11 cellular contexts compared by ENCODE assay signal in genomic region chr6:46014054-46014453, GRCh38. TPM values are rescaled to one million over a fixed set of nuclear protein-coding genes. Genes with fewer than 3 reads are reported as not detected.
A peak's percentile ranks its signal among the peaks of the same experiment; 100 is the strongest.
DNase-seq lines count a peak whose midpoint lies in the region; ATAC-seq and TF ChIP-seq lines count a peak whose summit lies in the region.
"Had no signal": no experiment of that assay in that cellular context is flagged by ENCODE, and none has a peak within 500 bp of the region (broad histone marks: within the 10 kb centered on the region; RNA-seq: fewer than 3 reads in every experiment).

No MANE protein-coding gene starts in this region.

- no peak for TF ChIP-seq POLR2A in tibial nerve (IDR thresholded peaks at IDR 0.05)

- no peak for DNase-seq in activated naive CD4-positive, alpha-beta T cell treated with anti-CD3 and anti-CD28 coated beads, Interleukin-2, amount 10 ng/mL, durations not matched to agents 7 days and 5 days
- no peak for DNase-seq in activated naive CD4-positive, alpha-beta T cell treated with anti-CD3 and anti-CD28 coated beads, Interleukin-2, amount 50 U/mL, for 16 hours
- DNase-seq in tibial nerve (ENCODE audit: low spot score in 2 of 2): no peak
- no peak for DNase-seq in NCI-H510A (lab: John Stamatoyannopoulos, UW)
- no peak for DNase-seq in islet precursor cell
- DNase-seq: cortex of kidney, HCEC 1CT, NCI-H1048 had no signal

- 76 to 78% methylated on average over 2 of the region's 2 CpGs for WGBS in tibial nerve, 2 donors

- H3K36me3 ChIP-seq in tibial nerve: no peaks in the 10 kb centered on the region

- peaks cover 6% of the 10 kb centered on the region for H3K36me3 Mint-ChIP-seq in activated naive CD4-positive, alpha-beta T cell treated with anti-CD3 and anti-CD28 coated beads, Interleukin-2, amount 10 ng/mL, durations not matched to agents 7 days and 5 days
- H3K36me3 Mint-ChIP-seq in brain: no peaks in the 10 kb centered on the region

- no peaks in the 10 kb centered on the region for H3K9me3 ChIP-seq in mononuclear cell (ENCODE audit: low read depth, low read length)
- no peaks in the 10 kb centered on the region for H3K9me3 ChIP-seq in tibial nerve

- H3K27me3 ChIP-seq in mononuclear cell (ENCODE audit: insufficient read depth, low read length) (peaks cover 56% of the 10 kb centered on the region), tibial nerve (peaks cover 0 to 37% of the 10 kb centered on the region in 2 donors)

- ATAC-seq in GM18907 (IDR thresholded peaks at IDR 0.05; ENCODE audit: unreplicated experiment): no peak

- H3K27ac ChIP-seq in tibial nerve: peak overlapping the region in 3 of 4 donors; percentile 39 to 82 (median 70)

- H3K4me1 Mint-ChIP-seq in activated naive CD4-positive, alpha-beta T cell treated with anti-CD3 and anti-CD28 coated beads, Interleukin-2, amount 10 ng/mL, durations not matched to agents 7 days and 5 days: peaks cover 69% of the 10 kb centered on the region
- peaks cover 8% of the 10 kb centered on the region for H3K4me1 Mint-ChIP-seq in brain

- peak overlapping the region; percentile 47 for H3K27ac Mint-ChIP-seq in activated naive CD4-positive, alpha-beta T cell treated with anti-CD3 and anti-CD28 coated beads, Interleukin-2, amount 10 ng/mL, durations not matched to agents 7 days and 5 days
- H3K27ac Mint-ChIP-seq in brain: no peak overlapping the region

- TF ChIP-seq CTCF in brain (conservative IDR thresholded peaks at IDR 0.05) (no peak), tibial nerve (IDR thresholded peaks at IDR 0.05) (no peak)

- H3K4me1 ChIP-seq in mononuclear cell (ENCODE audit: insufficient read depth, low read length) (peaks cover 38% of the 10 kb centered on the region), tibial nerve (peaks cover 0 to 25% (median 10%) of the 10 kb centered on the region in 4 donors)

- peaks cover 5% of the 10 kb centered on the region for H3K9me3 Mint-ChIP-seq in activated naive CD4-positive, alpha-beta T cell treated with anti-CD3 and anti-CD28 coated beads, Interleukin-2, amount 10 ng/mL, durations not matched to agents 7 days and 5 days
- peaks cover 0 to 7% (median 3%) of the 10 kb centered on the region in 5 experiments for H3K9me3 Mint-ChIP-seq in brain

- CTCF ChIA-PET in activated naive CD4-positive, alpha-beta T cell treated with anti-CD3 and anti-CD28 coated beads, Interleukin-2, amount 10 ng/mL, durations not matched to agents 7 days and 5 days (lab: Charles Lee): no interaction called here

- H3K4me3 ChIP-seq in mononuclear cell (ENCODE audit: low read length) (peak overlapping the region; percentile 36), tibial nerve (peak overlapping the region in 2 of 4 donors; percentile 54 to 60)

- no peak for TF ChIP-seq EP300 in tibial nerve (IDR thresholded peaks at IDR 0.05)

- peaks cover 34% of the 10 kb centered on the region for H3K27me3 Mint-ChIP-seq in activated naive CD4-positive, alpha-beta T cell treated with anti-CD3 and anti-CD28 coated beads, Interleukin-2, amount 10 ng/mL, durations not matched to agents 7 days and 5 days
- peaks cover 85% of the 10 kb centered on the region for H3K27me3 Mint-ChIP-seq in brain

- peak overlapping the region; percentile 71 for H3K4me3 Mint-ChIP-seq in activated naive CD4-positive, alpha-beta T cell treated with anti-CD3 and anti-CD28 coated beads, Interleukin-2, amount 10 ng/mL, durations not matched to agents 7 days and 5 days
- peak overlapping the region in 3 of 5 experiments; percentile 76 to 81 (median 80) for H3K4me3 Mint-ChIP-seq in brain

RNA-seq across cellular contexts. Expression of gene CLIC5, which starts 1.6 kb away (rescaled TPM):
- 1.1 TPM for polyA plus RNA-seq in brain (ENCODE audit: insufficient read depth, low read depth, low replicate concordance)
- total RNA-seq in mononuclear cell (0.52 TPM), tibial nerve (10 to 100 TPM in 3 of 4 donors, 1 to 10 TPM in 1; 6.6 to 47.2 (median 34.8) TPM)
